8 cellular contexts compared by ENCODE assay signal in the genomic region with DNA sequence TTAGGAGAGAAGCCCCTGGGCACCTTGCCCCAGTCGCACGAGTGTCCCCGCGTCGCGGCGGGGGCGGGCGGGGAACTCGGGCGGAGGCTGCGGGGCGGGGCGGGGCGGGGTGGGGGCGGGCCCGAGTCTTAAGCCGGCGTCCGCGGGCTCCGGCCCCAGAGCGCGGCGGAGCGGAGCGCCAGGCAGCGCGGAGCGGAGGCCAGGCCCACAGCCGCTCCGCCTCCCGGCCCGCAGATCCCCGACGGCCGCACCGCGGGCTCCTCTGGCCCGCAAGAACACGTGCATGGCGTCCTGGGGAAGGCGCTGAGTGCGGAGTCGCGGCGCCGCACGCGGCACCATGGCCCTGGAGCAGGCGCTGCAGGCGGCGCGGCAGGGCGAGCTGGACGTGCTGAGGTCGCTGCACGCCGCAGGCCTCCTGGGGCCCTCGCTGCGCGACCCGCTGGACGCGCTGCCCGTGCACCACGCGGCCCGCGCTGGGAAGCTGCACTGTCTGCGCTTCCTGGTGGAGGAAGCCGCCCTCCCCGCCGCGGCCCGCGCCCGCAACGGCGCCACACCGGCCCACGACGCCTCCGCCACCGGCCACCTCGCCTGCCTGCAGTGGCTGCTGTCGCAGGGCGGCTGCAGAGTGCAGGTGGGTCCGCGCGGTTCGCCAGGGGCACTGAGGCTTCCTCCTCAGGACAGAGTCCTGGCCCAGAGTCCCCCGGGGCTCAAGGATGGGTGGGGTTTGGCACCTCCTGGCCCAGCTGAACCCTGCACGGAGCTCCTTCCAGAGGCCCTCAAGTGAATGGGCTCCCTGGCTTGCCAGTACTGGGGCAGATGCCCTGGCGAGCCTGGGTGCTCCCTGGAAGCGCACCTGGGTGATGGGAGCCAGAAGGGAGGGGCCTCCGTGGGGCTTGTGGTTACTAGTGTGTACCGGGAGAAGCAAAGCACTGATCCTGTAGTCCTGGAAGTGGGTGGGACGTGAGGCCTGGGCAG. TPM values are rescaled to one million over a fixed set of nuclear protein-coding genes. Genes with fewer than 3 reads are reported as not detected.
A peak's percentile ranks its signal among the peaks of the same experiment; 100 is the strongest.
DNase-seq lines count a peak whose midpoint lies in the region; ATAC-seq and TF ChIP-seq lines count a peak whose summit lies in the region.

A gene with protein sequence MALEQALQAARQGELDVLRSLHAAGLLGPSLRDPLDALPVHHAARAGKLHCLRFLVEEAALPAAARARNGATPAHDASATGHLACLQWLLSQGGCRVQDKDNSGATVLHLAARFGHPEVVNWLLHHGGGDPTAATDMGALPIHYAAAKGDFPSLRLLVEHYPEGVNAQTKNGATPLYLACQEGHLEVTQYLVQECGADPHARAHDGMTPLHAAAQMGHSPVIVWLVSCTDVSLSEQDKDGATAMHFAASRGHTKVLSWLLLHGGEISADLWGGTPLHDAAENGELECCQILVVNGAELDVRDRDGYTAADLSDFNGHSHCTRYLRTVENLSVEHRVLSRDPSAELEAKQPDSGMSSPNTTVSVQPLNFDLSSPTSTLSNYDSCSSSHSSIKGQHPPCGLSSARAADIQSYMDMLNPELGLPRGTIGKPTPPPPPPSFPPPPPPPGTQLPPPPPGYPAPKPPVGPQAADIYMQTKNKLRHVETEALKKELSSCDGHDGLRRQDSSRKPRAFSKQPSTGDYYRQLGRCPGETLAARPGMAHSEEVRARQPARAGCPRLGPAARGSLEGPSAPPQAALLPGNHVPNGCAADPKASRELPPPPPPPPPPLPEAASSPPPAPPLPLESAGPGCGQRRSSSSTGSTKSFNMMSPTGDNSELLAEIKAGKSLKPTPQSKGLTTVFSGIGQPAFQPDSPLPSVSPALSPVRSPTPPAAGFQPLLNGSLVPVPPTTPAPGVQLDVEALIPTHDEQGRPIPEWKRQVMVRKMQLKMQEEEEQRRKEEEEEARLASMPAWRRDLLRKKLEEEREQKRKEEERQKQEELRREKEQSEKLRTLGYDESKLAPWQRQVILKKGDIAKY (plus strand): TSS at position 158 of the 975 bp plus-strand sequence. CDS start 180 bp downstream, at position 338.

- no peaks in the 10 kb centered on the region for H3K79me2 ChIP-seq in mesendoderm (ENCODE audit: control insufficient read depth, insufficient read depth, low read length)

- H3K4me3 ChIP-seq in HEK293 (ENCODE audit: low read depth, low read length) (no peak within 1 kb of the TSS; the same call in 1 of the 2 replicates), adipocyte (ENCODE audit: low read length) (no peak within 1 kb of the TSS), mesendoderm (ENCODE audit: low read length) (no peak within 1 kb of the TSS)

- H3K27me3 ChIP-seq in adipocyte (replicated peaks; ENCODE audit: control insufficient read depth, insufficient read depth, low read length): peaks cover 69% of the 10 kb centered on the region
- peaks cover 42% of the 10 kb centered on the region for H3K27me3 ChIP-seq in mesendoderm (ENCODE audit: insufficient read depth, low read length, poor library complexity)

- no peaks in the 10 kb centered on the region for H3K79me1 ChIP-seq in mesendoderm (ENCODE audit: low read length)

- H2BK120ac ChIP-seq in mesendoderm (ENCODE audit: low read depth, low read length): no peak within 1 kb of the TSS

- CTCF ChIA-PET in HEK293 (lab: Yijun Ruan, JAX): interaction anchor here (0.7 kb wide), 1 partner anchor 235 kb away, joined by 3 read pairs; no protein-coding TSS in a partner anchor

- H2BK15ac ChIP-seq in mesendoderm (replicated peaks; ENCODE audit: low read depth): no peak within 1 kb of the TSS

- no peaks in the 10 kb centered on the region for H3K36me3 ChIP-seq in HEK293 (ENCODE audit: control insufficient read depth in 2 of 2, insufficient read depth in 1 of 2, low read length in 2 of 2)
- H3K36me3 ChIP-seq in adipocyte (ENCODE audit: control insufficient read depth, insufficient read depth, low read length, severe bottlenecking): no peaks in the 10 kb centered on the region
- no peaks in the 10 kb centered on the region for H3K36me3 ChIP-seq in mesendoderm (ENCODE audit: control insufficient read depth, insufficient read depth, low read length)

- H2BK5ac ChIP-seq in mesendoderm (ENCODE audit: low read length): no peak within 1 kb of the TSS

- H3K9ac ChIP-seq in adipocyte (ENCODE audit: low read length) (no peak within 1 kb of the TSS), mesendoderm (ENCODE audit: low read length) (no peak within 1 kb of the TSS)

- H3K9me3 ChIP-seq in HEK293 (ENCODE audit: control insufficient read depth, insufficient read depth, low read depth, low read length) (no peaks in the 10 kb centered on the region), adipocyte (ENCODE audit: control insufficient read depth, low read length) (no peaks in the 10 kb centered on the region)

- no peak within 1 kb of the TSS for H3K4me2 ChIP-seq in mesendoderm (ENCODE audit: low read length)

- no peak within 1 kb of the TSS for H3K27ac ChIP-seq in HEK293 (ENCODE audit: extremely low read depth, low read depth, low read length)
- H3K27ac ChIP-seq in mesendoderm (ENCODE audit: low read depth, low read length): no peak within 1 kb of the TSS

- no CpG with 5 or more reads among the region's 99 CpGs for WGBS in mesendoderm (ENCODE audit: extremely low coverage, insufficient coverage, low lambda C conversion rate)

- POLR2A ChIA-PET in HEK293 (lab: Yijun Ruan, JAX): interaction anchor here (0.5 kb wide), 1 partner anchor 181 kb away, joined by 3 read pairs; the partner anchor contains the start of gene HES3

- DNase-seq in AG20443 (ENCODE audit: low spot score) (peak; percentile 77), adipocyte (ENCODE audit: low read depth) (peak; percentile 22), mesendoderm (no peak), globus pallidus (ENCODE audit: low spot score) (no peak), NCI-H1436 (lab: John Stamatoyannopoulos, UW) (no peak)
- DNase-seq in stimulated activated naive CD4-positive, alpha-beta T cell treated with Interleukin-2 at 50 U/mL for 16 hours (lab: John Stamatoyannopoulos, UW): no peak

- no peak within 1 kb of the TSS for H3K18ac ChIP-seq in mesendoderm (ENCODE audit: low read length)

- ATAC-seq in HG03460 (IDR thresholded peaks at IDR 0.05; ENCODE audit: unreplicated experiment): no peak

- H3K4ac ChIP-seq in mesendoderm (ENCODE audit: low read depth, low read length): no peak within 1 kb of the TSS

- H3K4me1 ChIP-seq in HEK293 (ENCODE audit: control insufficient read depth, insufficient read depth, low read length) (no peaks in the 10 kb centered on the region; the same call in 1 of the 2 replicates), adipocyte (ENCODE audit: control insufficient read depth, insufficient read depth, low read length) (peaks cover 17% of the 10 kb centered on the region), mesendoderm (ENCODE audit: control insufficient read depth, low read depth, low read length) (no peaks in the 10 kb centered on the region)

- no peak within 1 kb of the TSS for H4K5ac ChIP-seq in mesendoderm (ENCODE audit: low read length)

- TF ChIP-seq CTCF in HEK293 (tag by site-specific recombination; IDR thresholded peaks at IDR 0.05): no peak

- no peak within 1 kb of the TSS for H4K8ac ChIP-seq in mesendoderm (ENCODE audit: low read depth, low read length)

- peak within 1 kb of the TSS; percentile 66 for H3K23ac ChIP-seq in mesendoderm (ENCODE audit: low read length)

- H2AK5ac ChIP-seq in mesendoderm (ENCODE audit: low read length): no peak within 1 kb of the TSS

- H3K56ac ChIP-seq in mesendoderm (ENCODE audit: low read length): no peak within 1 kb of the TSS

TF ChIP-seq in HEK293, 187 proteins besides CTCF, POLR2A, EP300 and RAD21:
- TF ChIP-seq ZNF302 (tag by site-specific recombination; IDR thresholded peaks at IDR 0.05; ENCODE audit: low read depth) (no peak), ZFHX2 (tag by site-specific recombination; conservative IDR thresholded peaks at IDR 0.05) (0 out of 2 replicates have a peak, but pooled peaks have one; percentile 2)

RNA-seq across cellular contexts. Expression of the gene that starts here (rescaled TPM):
- 5.0 TPM for polyA plus RNA-seq in mesendoderm (2013, experiment 1 of 2)
- polyA plus RNA-seq in mesendoderm (2013, experiment 2 of 2): 4.9 TPM

Comparison
In these comparisons a context has a peak if more than half of its experiments do, and no peak if none do; other contexts are left out.
1. DNase-seq: peak in AG20443 (single experiment) and adipocyte (single experiment); none in mesendoderm (single experiment), stimulated activated naive CD4-positive, alpha-beta T cell treated with Interleukin-2 at 50 U/mL for 16 hours (single experiment), globus pallidus (single experiment) and NCI-H1436 (single experiment).